1 cellular context compared by ENCODE assay signal in genomic region chr14:104821971-104822608, GRCh38.
TF ChIP-seq lines count a peak whose summit lies in the region.

No MANE protein-coding gene starts in this region.

TF ChIP-seq in IMR-90, 13 proteins besides CTCF, POLR2A, EP300 and RAD21 (continued from another document):
- TF ChIP-seq ELK1 (IDR thresholded peaks at IDR 0.05; ENCODE audit: borderline replicate concordance, low read depth, low read length) (no peak), RFX5 (IDR thresholded peaks at IDR 0.05; ENCODE audit: low read depth, low read length) (no peak), RCOR1 (IDR thresholded peaks at IDR 0.05; ENCODE audit: insufficient replicate concordance, low read length) (no peak), USF2 (IDR thresholded peaks at IDR 0.05; ENCODE audit: low read depth, low read length) (no peak), CEBPB (IDR thresholded peaks at IDR 0.05; ENCODE audit: low read depth, low read length) (no peak)
